In the genomic region with DNA sequence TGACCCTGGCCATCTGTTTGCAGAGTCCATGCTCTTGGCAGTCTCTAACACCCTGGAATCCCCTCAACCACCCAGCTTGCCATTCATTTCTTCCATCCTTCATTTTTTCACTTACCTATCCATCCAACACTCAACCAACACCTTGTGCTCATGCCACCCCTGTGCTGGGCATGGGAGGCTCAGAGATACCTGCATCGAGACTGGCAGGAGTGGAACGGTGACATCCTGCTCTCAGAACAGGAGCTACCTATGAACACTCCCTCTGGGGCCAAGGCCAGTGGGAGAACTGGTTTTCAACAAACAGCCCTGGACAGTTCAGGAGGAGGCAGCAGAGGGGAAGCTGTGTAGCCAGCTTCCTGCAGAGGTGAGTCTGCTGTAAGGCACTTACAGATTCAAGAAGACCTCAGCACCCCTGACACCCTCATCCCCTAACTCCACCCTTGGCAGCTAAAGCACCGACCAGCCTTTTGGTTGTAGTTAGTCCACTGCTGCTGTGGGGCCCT, we compare ENCODE assay signal across 23 cellular contexts. TPM values are rescaled to one million over a fixed set of nuclear protein-coding genes. Genes with fewer than 3 reads are reported as not detected.
DNase-seq lines count a peak whose midpoint lies in the region; ATAC-seq and TF ChIP-seq lines count a peak whose summit lies in the region.
"Had no signal": no experiment of that assay in that cellular context is flagged by ENCODE, and none has a peak within 500 bp of the region (broad histone marks: within the 10 kb centered on the region; RNA-seq: fewer than 3 reads in every experiment).

No MANE protein-coding gene starts in this region.

- ATAC-seq in GM19023 (IDR thresholded peaks at IDR 0.05; ENCODE audit: unreplicated experiment) = no peak
- ATAC-seq: K562, psoas muscle had no signal

- H3K27ac Mint-ChIP-seq in chondrocyte (ENCODE audit: unreplicated experiment) (no peak overlapping the region), progenitor cell of endocrine pancreas (peak overlapping the region; percentile 13)
- H3K27ac Mint-ChIP-seq: stimulated activated naive CD8-positive, alpha-beta T cell treated with anti-CD3 and anti-CD28 coated beads, Interleukin-15, Interleukin-2, amounts not matched to agents 100 ng/mL and 50 ng/mL, for 24 hours had no signal

- TF ChIP-seq CTCF in chondrocyte (IDR thresholded peaks at IDR 0.05) (no peak), progenitor cell of endocrine pancreas (IDR thresholded peaks at IDR 0.05; ENCODE audit: unreplicated experiment) (no peak)

- H3K4me3 Mint-ChIP-seq in chondrocyte (ENCODE audit: unreplicated experiment) = no peak overlapping the region
- H3K4me3 Mint-ChIP-seq in progenitor cell of endocrine pancreas (ENCODE audit: low read depth) = no peak overlapping the region
- H3K4me3 Mint-ChIP-seq: stimulated activated naive CD8-positive, alpha-beta T cell treated with anti-CD3 and anti-CD28 coated beads, Interleukin-15, Interleukin-2, amounts not matched to agents 100 ng/mL and 50 ng/mL, for 24 hours had no signal

- peak; percentile 33 for DNase-seq in activated effector memory CD4-positive, alpha-beta T cell treated with anti-CD3 and anti-CD28 coated beads, Interleukin-2, amount 50 U/mL, for 16 hours
- DNase-seq in activated effector memory CD4-positive, alpha-beta T cell treated with Interleukin-2 at 50 U/mL for 16 hours = no peak
- DNase-seq in chondrocyte (ENCODE audit: low spot score) (peak; percentile 38), progenitor cell of endocrine pancreas (ENCODE audit: low spot score, unreplicated experiment) (no peak)
- DNase-seq in activated naive CD4-positive, alpha-beta T cell treated with Interleukin-2 at 50 U/mL for 16 hours = no peak
- DNase-seq in stimulated activated CD4-positive, alpha-beta T cell treated with anti-CD3 and anti-CD28 coated beads, Interleukin-4, amount 100 ng/mL, for 24 hours = no peak
- DNase-seq: activated CD4-positive, alpha-beta T cell treated with anti-CD3 and anti-CD28 coated beads, Interleukin-2, amount 50 U/mL, for 4 hours; DMS79; GF-D8; left ventricle myocardium inferior; mesendoderm; MM.1S; NCI-H2081 treated with DMSO at 0.1 percent for 48 hours; NCI-H226; NCI-H748 treated with DMSO at 0.1 percent for 48 hours; psoas muscle; T-helper 2 cell; tibial artery; WERI-Rb-1 had no signal

- H3K27me3 Mint-ChIP-seq in chondrocyte (ENCODE audit: low read depth) = peaks cover 69% of the 10 kb centered on the region
- peaks cover 27% of the 10 kb centered on the region for H3K27me3 Mint-ChIP-seq in progenitor cell of endocrine pancreas

- H3K36me3 Mint-ChIP-seq in chondrocyte (ENCODE audit: low read depth) (peaks cover 2% of the 10 kb centered on the region), progenitor cell of endocrine pancreas (ENCODE audit: insufficient read depth) (no peaks in the 10 kb centered on the region)

- H3K4me1 Mint-ChIP-seq in chondrocyte (ENCODE audit: low read depth) = peaks cover 4% of the 10 kb centered on the region
- no peaks in the 10 kb centered on the region for H3K4me1 Mint-ChIP-seq in progenitor cell of endocrine pancreas (ENCODE audit: low read depth)

- H3K9me3 Mint-ChIP-seq in chondrocyte (ENCODE audit: low read depth) (no peaks in the 10 kb centered on the region), progenitor cell of endocrine pancreas (ENCODE audit: low read depth) (no peaks in the 10 kb centered on the region)
- H3K9me3 Mint-ChIP-seq: stimulated activated naive CD8-positive, alpha-beta T cell treated with anti-CD3 and anti-CD28 coated beads, Interleukin-15, Interleukin-2, amounts not matched to agents 100 ng/mL and 50 ng/mL, for 24 hours had no signal

RNA-seq across cellular contexts. Expression of a gene that starts 19.5 kb away (rescaled TPM):
- total RNA-seq in chondrocyte (0.08 to 0.25 TPM (median 0.24 TPM) in 3 replicates), progenitor cell of endocrine pancreas (0.07 TPM in 2 replicates)
- total RNA-seq: endothelial cell of umbilical vein, K562, left ventricle myocardium inferior had no signal

Comparison
In these comparisons a context has a peak if more than half of its experiments do, and no peak if none do; other contexts are left out.
1. DNase-seq: peak in activated effector memory CD4-positive, alpha-beta T cell treated with anti-CD3 and anti-CD28 coated beads, Interleukin-2, amount 50 U/mL, for 16 hours (single experiment) and chondrocyte (single experiment); none in activated effector memory CD4-positive, alpha-beta T cell treated with Interleukin-2 at 50 U/mL for 16 hours (single experiment), progenitor cell of endocrine pancreas (single experiment), activated naive CD4-positive, alpha-beta T cell treated with Interleukin-2 at 50 U/mL for 16 hours (single experiment) and stimulated activated CD4-positive, alpha-beta T cell treated with anti-CD3 and anti-CD28 coated beads, Interleukin-4, amount 100 ng/mL, for 24 hours (single experiment).